ENCODE assay signal across 24 cellular contexts in the genomic region with DNA sequence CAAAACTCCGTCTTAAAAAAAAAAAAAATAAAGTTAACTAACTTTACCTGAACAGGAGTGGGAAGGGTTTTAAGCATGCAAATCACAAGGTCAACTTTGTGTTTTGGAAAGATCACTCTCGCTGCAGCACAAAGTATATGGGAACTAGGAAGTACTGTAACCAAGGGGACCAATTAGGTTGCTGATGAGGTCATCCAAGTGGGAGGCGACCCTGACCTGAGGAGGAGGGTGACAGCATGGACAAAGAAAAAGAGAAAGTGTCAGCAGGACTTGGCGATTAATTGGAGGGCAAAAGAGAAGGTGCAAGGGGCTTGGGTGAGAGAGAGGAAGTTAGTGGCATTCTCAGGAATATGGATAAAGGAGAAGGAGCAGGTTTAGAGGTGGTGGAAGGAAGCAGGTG. TPM values are rescaled to one million over a fixed set of nuclear protein-coding genes. Genes with fewer than 3 reads are reported as not detected.
DNase-seq lines count a peak whose midpoint lies in the region; ATAC-seq and TF ChIP-seq lines count a peak whose summit lies in the region.
"Had no signal": no experiment of that assay in that cellular context is flagged by ENCODE, and none has a peak within 500 bp of the region (broad histone marks: within the 10 kb centered on the region; RNA-seq: fewer than 3 reads in every experiment).

No MANE protein-coding gene starts in this region.

- CTCF ChIA-PET in CD8-positive, alpha-beta memory T cell (lab: Charles Lee): interaction anchor here (1.6 kb wide), 1 partner anchor 9 kb away, joined by 4 read pairs; no protein-coding TSS in a partner anchor

- no peak for ATAC-seq in T-helper 17 cell
- no peak for ATAC-seq in stimulated activated naive CD8-positive, alpha-beta T cell treated with anti-CD3 and anti-CD28 coated beads, Interleukin-15, amount 100 ng/mL, for 72 hours
- ATAC-seq: PC-3, SK-N-SH treated with all-trans-retinoic acid at 6 μM for 48 hours had no signal

- no peak for TF ChIP-seq CTCF in prostate gland (IDR thresholded peaks at IDR 0.05)

- no peaks in the 10 kb centered on the region for H3K9me3 ChIP-seq in CD8-positive, alpha-beta memory T cell (ENCODE audit: low read length)
- no peaks in the 10 kb centered on the region for H3K9me3 ChIP-seq in T-helper 17 cell (ENCODE audit: control insufficient read depth, low read length, poor library complexity, severe bottlenecking)
- H3K9me3 ChIP-seq in prostate gland: no peaks in the 10 kb centered on the region
- H3K9me3 ChIP-seq: MG63 had no signal

- intact Hi-C loops in prostate gland (cut with DNase I): no loop called here

- peak; percentile 12 for DNase-seq in CD1c-positive myeloid dendritic cell (ENCODE audit: extremely low spot score)
- DNase-seq in CD8-positive, alpha-beta memory T cell: no peak
- DNase-seq in T-helper 17 cell: no peak
- no peak for DNase-seq in immature natural killer cell
- no peak for DNase-seq in COLO668 (lab: John Stamatoyannopoulos, UW; ENCODE audit: unreplicated experiment)
- no peak for DNase-seq in NCI-H226
- DNase-seq in stimulated activated naive CD8-positive, alpha-beta T cell treated with anti-CD3 and anti-CD28 coated beads, Interleukin-15, amount 100 ng/mL, for 72 hours: no peak
- DNase-seq in prostate gland (ENCODE audit: low spot score): no peak
- DNase-seq: DMS79 treated with DMSO at 0.1 percent for 48 hours, GM23248, HCEC 1CT, Kasumi-1, MG63, NCI-H187, NCI-H2227 treated with DMSO at 0.1 percent for 48 hours, NCI-H524, NCI-H82, PC-3, RPMI8226, SHP77 treated with DMSO at 0.1 percent for 48 hours had no signal

- no peaks in the 10 kb centered on the region for H3K36me3 ChIP-seq in CD8-positive, alpha-beta memory T cell (ENCODE audit: insufficient read depth, low read length)
- H3K36me3 ChIP-seq in prostate gland: no peaks in the 10 kb centered on the region
- H3K36me3 ChIP-seq: BLaER1 treated with 17β-estradiol and CSF1 and Interleukin-3, amounts not matched to agents 10 nM and 100 nM; MG63 had no signal

- H3K4me1 ChIP-seq in CD8-positive, alpha-beta memory T cell (ENCODE audit: insufficient read depth, low read length): peaks cover 3% of the 10 kb centered on the region
- no peaks in the 10 kb centered on the region for H3K4me1 ChIP-seq in prostate gland (replicated peaks)

- POLR2A ChIA-PET in CD8-positive, alpha-beta memory T cell (lab: Charles Lee): no interaction called here

- no peak overlapping the region for H3K4me3 ChIP-seq in CD8-positive, alpha-beta memory T cell (ENCODE audit: low read length)
- no peak overlapping the region for H3K4me3 ChIP-seq in prostate gland
- H3K4me3 ChIP-seq: BLaER1 treated with 17β-estradiol and CSF1 and Interleukin-3, amounts not matched to agents 10 nM and 100 nM; GM23248; MG63 had no signal

- H3K4me3 Mint-ChIP-seq in CD8-positive, alpha-beta memory T cell: no peak overlapping the region
- H3K4me3 Mint-ChIP-seq in T-helper 17 cell: peak overlapping the region; percentile 47
- H3K4me3 Mint-ChIP-seq in immature natural killer cell: peak overlapping the region in 4 of 5 donors; percentile 14 to 50 (median 40)
- peak overlapping the region in 1 of 2 donors; percentile 1 for H3K4me3 Mint-ChIP-seq in stimulated activated naive CD8-positive, alpha-beta T cell treated with anti-CD3 and anti-CD28 coated beads, Interleukin-15, amount 100 ng/mL, for 72 hours
- H3K4me3 Mint-ChIP-seq: IgD-negative memory B cell had no signal

- no peak overlapping the region for H3K27ac ChIP-seq in CD8-positive, alpha-beta memory T cell (ENCODE audit: low read depth, low read length)
- H3K27ac ChIP-seq in prostate gland: no peak overlapping the region
- H3K27ac ChIP-seq: BLaER1 treated with 17β-estradiol and CSF1 and Interleukin-3, amounts not matched to agents 10 nM and 100 nM; GM23248 had no signal

- peaks cover 0 to 12% (median 8%) of the 10 kb centered on the region in 3 donors for H3K36me3 Mint-ChIP-seq in CD8-positive, alpha-beta memory T cell
- H3K36me3 Mint-ChIP-seq in T-helper 17 cell (ENCODE audit: low read depth): peaks cover 6% of the 10 kb centered on the region
- H3K36me3 Mint-ChIP-seq in immature natural killer cell: peaks cover 0 to 11% (median 0%) of the 10 kb centered on the region in 3 donors
- H3K36me3 Mint-ChIP-seq: IgD-negative memory B cell had no signal

- no peaks in the 10 kb centered on the region for H3K27me3 ChIP-seq in CD8-positive, alpha-beta memory T cell (ENCODE audit: insufficient read depth, low read length, poor library complexity, severe bottlenecking)
- H3K27me3 ChIP-seq in prostate gland (replicated peaks; ENCODE audit: insufficient read depth): no peaks in the 10 kb centered on the region
- H3K27me3 ChIP-seq: BLaER1 treated with 17β-estradiol and CSF1 and Interleukin-3, amounts not matched to agents 10 nM and 100 nM; MG63 had no signal

- 82% methylated on average over 4 of the region's 4 CpGs for WGBS in prostate gland

- H3K4me1 Mint-ChIP-seq in CD8-positive, alpha-beta memory T cell: peaks cover 60 to 88% (median 83%) of the 10 kb centered on the region in 3 donors
- H3K4me1 Mint-ChIP-seq in T-helper 17 cell (peaks cover 35% of the 10 kb centered on the region), immature natural killer cell (peaks cover 76 to 91% of the 10 kb centered on the region in 2 donors)
- peaks cover 85% of the 10 kb centered on the region for H3K4me1 Mint-ChIP-seq in stimulated activated naive CD8-positive, alpha-beta T cell treated with anti-CD3 and anti-CD28 coated beads, Interleukin-15, amount 100 ng/mL, for 72 hours

- no peaks in the 10 kb centered on the region for H3K27me3 Mint-ChIP-seq in CD8-positive, alpha-beta memory T cell
- H3K27me3 Mint-ChIP-seq in T-helper 17 cell: no peaks in the 10 kb centered on the region
- H3K27me3 Mint-ChIP-seq in immature natural killer cell (ENCODE audit: low read depth in 3 of 3): peaks cover 0 to 4% (median 2%) of the 10 kb centered on the region in 3 donors
- H3K27me3 Mint-ChIP-seq in stimulated activated naive CD8-positive, alpha-beta T cell treated with anti-CD3 and anti-CD28 coated beads, Interleukin-15, amount 100 ng/mL, for 72 hours: no peaks in the 10 kb centered on the region

- H3K27ac Mint-ChIP-seq in CD8-positive, alpha-beta memory T cell: peak overlapping the region in 6 of 8 donors; percentile 31 to 83 (median 60)
- no peak overlapping the region for H3K27ac Mint-ChIP-seq in T-helper 17 cell
- peak overlapping the region; percentile 56 to 87 (median 78) for H3K27ac Mint-ChIP-seq in immature natural killer cell
- H3K27ac Mint-ChIP-seq in stimulated activated naive CD8-positive, alpha-beta T cell treated with anti-CD3 and anti-CD28 coated beads, Interleukin-15, amount 100 ng/mL, for 72 hours: no peak overlapping the region
- H3K27ac Mint-ChIP-seq: IgD-negative memory B cell had no signal

- H3K9me3 Mint-ChIP-seq in CD8-positive, alpha-beta memory T cell: no peaks in the 10 kb centered on the region
- no peaks in the 10 kb centered on the region for H3K9me3 Mint-ChIP-seq in immature natural killer cell
- no peaks in the 10 kb centered on the region for H3K9me3 Mint-ChIP-seq in stimulated activated naive CD8-positive, alpha-beta T cell treated with anti-CD3 and anti-CD28 coated beads, Interleukin-15, amount 100 ng/mL, for 72 hours

- TF ChIP-seq POLR2A in prostate gland (IDR thresholded peaks at IDR 0.05): no peak

RNA-seq across cellular contexts. Expression of gene PLCXD2, which starts 10.2 kb away (rescaled TPM):
- total RNA-seq in CD8-positive, alpha-beta memory T cell: 10 to 100 TPM; 10.2 to 10.6 TPM
- polyA plus RNA-seq in CD8-positive, alpha-beta memory T cell: 2.8 TPM
- total RNA-seq in T-helper 17 cell (10 to 100 TPM; 11.0 to 19.5 TPM), prostate gland (1 to 10 TPM; 1.0 to 3.1 TPM)
- polyA plus RNA-seq in immature natural killer cell: 1 to 10 TPM in 2 of 3 donors, under 1 TPM in 1; 0.93 to 5.4 (median 2.2) TPM
- total RNA-seq: G401 had no signal

Comparison
In these comparisons a context has a peak if more than half of its experiments do, and no peak if none do; other contexts are left out.
1. H3K27ac Mint-ChIP-seq: peak in CD8-positive, alpha-beta memory T cell (6 of 8) and immature natural killer cell (6 of 6); none in T-helper 17 cell (single experiment) and stimulated activated naive CD8-positive, alpha-beta T cell treated with anti-CD3 and anti-CD28 coated beads, Interleukin-15, amount 100 ng/mL, for 72 hours (0 of 2).
2. H3K4me3 Mint-ChIP-seq: peak in T-helper 17 cell (single experiment) and immature natural killer cell (4 of 5); none in CD8-positive, alpha-beta memory T cell (0 of 7).